8 cellular contexts compared by ENCODE assay signal in genomic region chr3:101813817-101814440, GRCh38. TPM values are rescaled to one million over a fixed set of nuclear protein-coding genes. Genes with fewer than 3 reads are reported as not detected.
DNase-seq lines count a peak whose midpoint lies in the region; ATAC-seq, FAIRE-seq and TF ChIP-seq lines count a peak whose summit lies in the region.

No MANE protein-coding gene starts in this region.

- H3K9ac ChIP-seq in KMS-11: no peak overlapping the region

- peaks cover 43% of the 10 kb centered on the region for H3K4me1 Mint-ChIP-seq in CD8-positive, alpha-beta T cell (ENCODE audit: low read depth)
- H3K4me1 Mint-ChIP-seq in mesothelial cell of epicardium: peaks cover 52% of the 10 kb centered on the region
- peaks cover 44% of the 10 kb centered on the region for H3K4me1 Mint-ChIP-seq in activated CD8-positive, alpha-beta memory T cell treated with anti-CD3 and anti-CD28 coated beads, Interleukin-2, amount 10 ng/mL, durations not matched to agents 7 days and 5 days

- H3K4me2 ChIP-seq in KMS-11: no peak overlapping the region

- H3K27ac ChIP-seq in CD8-positive, alpha-beta T cell (ENCODE audit: low read depth, low read length): no peak overlapping the region
- H3K27ac ChIP-seq in KMS-11: no peak overlapping the region

- peak; percentile 43 for ATAC-seq in CD8-positive, alpha-beta T cell
- no peak for ATAC-seq in GM18502 (IDR thresholded peaks at IDR 0.05; ENCODE audit: poor library complexity, unreplicated experiment)
- no peak for ATAC-seq in HG03521 (IDR thresholded peaks at IDR 0.05; ENCODE audit: unreplicated experiment)
- no peak for ATAC-seq in activated CD8-positive, alpha-beta memory T cell treated with anti-CD3 and anti-CD28 coated beads, Interleukin-2, amount 10 ng/mL, durations not matched to agents 7 days and 5 days

- FAIRE-seq in bronchial epithelial cell (lab: Jason Lieb, UNC): no peak

- no peaks in the 10 kb centered on the region for H3K9me3 ChIP-seq in CD8-positive, alpha-beta T cell (ENCODE audit: low read length)

- no peak overlapping the region for H3K27ac Mint-ChIP-seq in CD8-positive, alpha-beta T cell
- peak overlapping the region; percentile 66 for H3K27ac Mint-ChIP-seq in mesothelial cell of epicardium
- H3K27ac Mint-ChIP-seq in activated CD8-positive, alpha-beta memory T cell treated with anti-CD3 and anti-CD28 coated beads, Interleukin-2, amount 10 ng/mL, durations not matched to agents 7 days and 5 days: no peak overlapping the region

- intact Hi-C loops in CD8-positive, alpha-beta T cell (cut with DNase I, micrococcal nuclease): loop anchor here (1.0 to 5.0 kb wide), 3 partner anchors 33 to 415 kb away; partner anchors contain the start of gene NFKBIZ (in 1 of the 2)

- no peak overlapping the region for H3K4me3 Mint-ChIP-seq in CD8-positive, alpha-beta T cell
- no peak overlapping the region for H3K4me3 Mint-ChIP-seq in mesothelial cell of epicardium
- no peak overlapping the region for H3K4me3 Mint-ChIP-seq in activated CD8-positive, alpha-beta memory T cell treated with anti-CD3 and anti-CD28 coated beads, Interleukin-2, amount 10 ng/mL, durations not matched to agents 7 days and 5 days

- peaks cover 14% of the 10 kb centered on the region for H3K4me1 ChIP-seq in CD8-positive, alpha-beta T cell (ENCODE audit: insufficient read depth, low read length)
- peaks cover 28% of the 10 kb centered on the region for H3K4me1 ChIP-seq in KMS-11 (ENCODE audit: low read depth, poor library complexity, severe bottlenecking)

- H3K36me3 ChIP-seq in CD8-positive, alpha-beta T cell (ENCODE audit: insufficient read depth, low read length): peaks cover 8% of the 10 kb centered on the region
- H3K36me3 ChIP-seq in KMS-11 (ENCODE audit: insufficient read depth) (no peaks in the 10 kb centered on the region), bronchial epithelial cell (ENCODE audit: control insufficient read depth, insufficient read depth, low read length) (no peaks in the 10 kb centered on the region)

- H2AFZ ChIP-seq in KMS-11 (ENCODE audit: low read depth): no peak overlapping the region

- peaks cover 49% of the 10 kb centered on the region for H3K36me3 Mint-ChIP-seq in CD8-positive, alpha-beta T cell
- H3K36me3 Mint-ChIP-seq in mesothelial cell of epicardium: no peaks in the 10 kb centered on the region
- H3K36me3 Mint-ChIP-seq in activated CD8-positive, alpha-beta memory T cell treated with anti-CD3 and anti-CD28 coated beads, Interleukin-2, amount 10 ng/mL, durations not matched to agents 7 days and 5 days: peaks cover 10% of the 10 kb centered on the region

- POLR2A ChIA-PET in CD8-positive, alpha-beta T cell (lab: Charles Lee): interaction anchor here (0.7 to 2.3 kb wide), 3 partner anchors 35 to 415 kb away, joined by 3 to 13 read pairs (median 4); partner anchors contain the start of gene NFKBIZ

- no peak overlapping the region for H3K4me3 ChIP-seq in CD8-positive, alpha-beta T cell (ENCODE audit: low read depth, low read length)
- H3K4me3 ChIP-seq in KMS-11 (IDR thresholded peaks at IDR 0.05; ENCODE audit: insufficient read depth, low read depth, low read length) (no peak overlapping the region), bronchial epithelial cell (ENCODE audit: low read depth, low read length) (no peak overlapping the region)

- peak; percentile 77 for TF ChIP-seq CTCF in CD8-positive, alpha-beta T cell (IDR thresholded peaks at IDR 0.05)
- TF ChIP-seq CTCF in KMS-11 (conservative IDR thresholded peaks at IDR 0.05; ENCODE audit: low read depth, low read length) (peak; percentile 82), bronchial epithelial cell (IDR thresholded peaks at IDR 0.05; ENCODE audit: insufficient read depth, low read length, severe bottlenecking) (peak; percentile 27), mesothelial cell of epicardium (IDR thresholded peaks at IDR 0.05; ENCODE audit: unreplicated experiment) (peak; percentile 84)

- no peaks in the 10 kb centered on the region for H3K27me3 Mint-ChIP-seq in CD8-positive, alpha-beta T cell (ENCODE audit: low read depth)
- H3K27me3 Mint-ChIP-seq in mesothelial cell of epicardium (ENCODE audit: low read depth): no peaks in the 10 kb centered on the region
- no peaks in the 10 kb centered on the region for H3K27me3 Mint-ChIP-seq in activated CD8-positive, alpha-beta memory T cell treated with anti-CD3 and anti-CD28 coated beads, Interleukin-2, amount 10 ng/mL, durations not matched to agents 7 days and 5 days

- H3K27me3 ChIP-seq in CD8-positive, alpha-beta T cell (ENCODE audit: insufficient read depth, low read length): no peaks in the 10 kb centered on the region
- H3K27me3 ChIP-seq in KMS-11 (ENCODE audit: insufficient read depth, low read depth): no peaks in the 10 kb centered on the region
- H3K27me3 ChIP-seq in bronchial epithelial cell (ENCODE audit: control insufficient read depth, insufficient read depth, low read length): no peaks in the 10 kb centered on the region

- no peaks in the 10 kb centered on the region for H3K9me3 Mint-ChIP-seq in CD8-positive, alpha-beta T cell
- H3K9me3 Mint-ChIP-seq in mesothelial cell of epicardium: no peaks in the 10 kb centered on the region
- no peaks in the 10 kb centered on the region for H3K9me3 Mint-ChIP-seq in activated CD8-positive, alpha-beta memory T cell treated with anti-CD3 and anti-CD28 coated beads, Interleukin-2, amount 10 ng/mL, durations not matched to agents 7 days and 5 days (ENCODE audit: low read depth)

- no peak for DNase-seq in CD8-positive, alpha-beta T cell
- DNase-seq in bronchial epithelial cell (ENCODE audit: low read depth) (peak; percentile 50), mesothelial cell of epicardium (ENCODE audit: low spot score in 2 of 2, unreplicated experiment in 2 of 2) (no peak), retina (no peak)
- DNase-seq in activated CD8-positive, alpha-beta memory T cell treated with anti-CD3 and anti-CD28 coated beads, Interleukin-2, amount 10 ng/mL, durations not matched to agents 7 days and 5 days: no peak

- H3K79me2 ChIP-seq in KMS-11 (ENCODE audit: insufficient read depth, low read depth): no peaks in the 10 kb centered on the region

- CTCF ChIA-PET in CD8-positive, alpha-beta T cell (lab: Charles Lee): interaction anchor here (0.5 to 14.8 kb wide), 19 partner anchors 8 to 723 kb away, joined by 3 to 400 read pairs (median 4); partner anchors contain the start of gene NFKBIZ
- CTCF ChIA-PET in activated CD8-positive, alpha-beta memory T cell treated with anti-CD3 and anti-CD28 coated beads, Interleukin-2, amount 10 ng/mL, durations not matched to agents 7 days and 5 days (lab: Charles Lee): interaction anchor here (0.8 to 9.9 kb wide), 15 partner anchors 9 to 723 kb away, joined by 3 to 128 read pairs (median 3); partner anchors contain the start of gene NFKBIZ

- no peaks in the 10 kb centered on the region for H4K20me1 ChIP-seq in KMS-11 (ENCODE audit: insufficient read depth)

RNA-seq across cellular contexts. Expression of gene NXPE3, which starts 34.9 kb away (rescaled TPM):
- total RNA-seq in CD8-positive, alpha-beta T cell: 10 to 100 TPM; 39.8 to 40.3 TPM
- 3.9 and 6.7 TPM in 2 replicates for total RNA-seq in bronchial epithelial cell
- total RNA-seq in mesothelial cell of epicardium: 11.6 to 12.7 TPM (median 12.7 TPM) in 3 replicates
- total RNA-seq in activated CD8-positive, alpha-beta memory T cell treated with anti-CD3 and anti-CD28 coated beads, Interleukin-2, amount 10 ng/mL, durations not matched to agents 7 days and 5 days: 10 to 100 TPM; 19.6 to 20.4 TPM

RNA-seq across cellular contexts. Expression of gene NFKBIZ, which starts 35.4 kb away (rescaled TPM):
- total RNA-seq in CD8-positive, alpha-beta T cell: 100 to 1,000 TPM; 460 to 477 TPM
- total RNA-seq in bronchial epithelial cell (40.3 and 70.3 TPM in 2 replicates), mesothelial cell of epicardium (134 to 142 TPM (median 136 TPM) in 3 replicates)
- total RNA-seq in activated CD8-positive, alpha-beta memory T cell treated with anti-CD3 and anti-CD28 coated beads, Interleukin-2, amount 10 ng/mL, durations not matched to agents 7 days and 5 days: 10 to 100 TPM; 51.3 to 65.1 TPM

Comparison
In these comparisons a context has a peak if more than half of its experiments do, and no peak if none do; other contexts are left out.
1. CTCF ChIP-seq: peak in every context shown above with its lines; median percentile 84 in mesothelial cell of epicardium; 82 in KMS-11; 77 in CD8-positive, alpha-beta T cell; 27 in bronchial epithelial cell.